Comparison of ENCODE assay signal across 22 cellular contexts in the genomic region with DNA sequence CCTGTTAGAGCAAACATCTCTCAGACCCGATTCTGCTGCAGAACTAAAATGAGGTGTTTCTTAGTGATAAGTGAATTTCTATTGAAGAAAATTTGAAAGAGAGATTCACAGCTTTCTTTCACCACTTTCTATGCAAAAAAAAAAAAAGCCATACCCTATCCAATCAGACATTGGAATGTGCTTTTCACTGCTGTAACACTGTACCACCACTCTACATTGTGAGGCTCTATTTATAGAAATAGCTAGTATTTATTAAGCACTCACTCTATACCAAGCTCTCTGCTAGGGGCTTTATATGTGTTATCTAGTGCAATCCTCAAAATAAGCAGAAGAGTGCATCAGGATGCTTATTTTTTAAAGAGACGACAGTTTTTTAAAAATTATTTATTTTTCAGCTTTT.
"Had no signal": no experiment of that assay in that cellular context is flagged by ENCODE, and none has a peak within 500 bp of the region (broad histone marks: within the 10 kb centered on the region; RNA-seq: fewer than 3 reads in every experiment).

No MANE protein-coding gene starts in this region.

- H3K4me1 ChIP-seq: colonic mucosa, esophagus squamous epithelium, gastrocnemius medialis, heart right ventricle, left lung, lower lobe of right lung had no signal

- H3K36me3 ChIP-seq: colonic mucosa, esophagus squamous epithelium, gastrocnemius medialis, heart right ventricle, left lung, lower lobe of right lung had no signal

- H3K27me3 ChIP-seq: colonic mucosa, esophagus squamous epithelium, gastrocnemius medialis, heart right ventricle, left lung had no signal

- H3K4me3 ChIP-seq: colonic mucosa, esophagus squamous epithelium, gastrocnemius medialis, heart right ventricle, left lung, lower lobe of right lung, mucosa of descending colon had no signal

- ATAC-seq: effector memory CD8-positive, alpha-beta T cell; esophagus mucosa; gastrocnemius medialis; heart right ventricle; left cardiac atrium; left lung; left ventricle myocardium superior; lower lobe of right lung; mucosa of descending colon had no signal

- DNase-seq: colonic mucosa; cortex of kidney; effector CD8-positive, alpha-beta T cell; effector memory CD8-positive, alpha-beta T cell; endodermal cell; erythroblast; esophagus squamous epithelium; foreskin fibroblast; foreskin melanocyte; gastrocnemius medialis; glutamatergic neuron; head of caudate nucleus; heart right ventricle; hippocampal formation; left cardiac atrium; left lung; left ventricle myocardium superior; lower lobe of right lung; mesenchymal stem cell; mucosa of descending colon had no signal

- H3K27ac ChIP-seq: colonic mucosa, epithelial cell of prostate, esophagus squamous epithelium, gastrocnemius medialis, heart right ventricle, left lung, lower lobe of right lung had no signal

- H3K9me3 ChIP-seq: colonic mucosa, esophagus squamous epithelium, gastrocnemius medialis, heart right ventricle, left lung, lower lobe of right lung, mucosa of descending colon had no signal
